ENCODE assay signal across 21 cellular contexts in genomic region chr9:123028136-123028535, GRCh38. TPM values are rescaled to one million over a fixed set of nuclear protein-coding genes. Genes with fewer than 3 reads are reported as not detected.
"Had no signal": no experiment of that assay in that cellular context is flagged by ENCODE, and none has a peak within 500 bp of the region (broad histone marks: within the 10 kb centered on the region; RNA-seq: fewer than 3 reads in every experiment).

No MANE protein-coding gene starts in this region.

- H3K79me2 ChIP-seq: parathyroid adenoma had no signal

- H3K9me3 Mint-ChIP-seq: dendritic cell treated with granulocyte-macrophage colony-stimulating factor and Interleukin-4, amounts not matched to agents 40 ng/mL and 50 ng/mL, for 4 days; effector memory CD8-positive, alpha-beta T cell; natural killer cell; neural progenitor cell; stimulated activated naive B cell treated with anti-CD40 and anti-IgM and Interleukin-4, amounts not matched to agents 10 μg/mL and 1 μg/mL and 100 μg/mL, for 72 hours; stimulated activated naive CD8-positive, alpha-beta T cell treated with anti-CD3 and anti-CD28 coated beads, Interleukin-15, Interleukin-2, amounts not matched to agents 100 ng/mL and 50 ng/mL, for 24 hours had no signal

- H2AFZ ChIP-seq: neural progenitor cell, parathyroid adenoma had no signal

- H3K4me3 ChIP-seq: colonic mucosa, left lung, neural progenitor cell, right lobe of liver, transverse colon, vagina had no signal

- H3K4me1 ChIP-seq: parathyroid adenoma, right lobe of liver, vagina had no signal

- H3K4me3 Mint-ChIP-seq: dendritic cell treated with granulocyte-macrophage colony-stimulating factor and Interleukin-4, amounts not matched to agents 40 ng/mL and 50 ng/mL, for 4 days; effector memory CD8-positive, alpha-beta T cell; natural killer cell; neural progenitor cell; stimulated activated naive B cell treated with anti-CD40 and anti-IgM and Interleukin-4, amounts not matched to agents 10 μg/mL and 1 μg/mL and 100 μg/mL, for 72 hours; stimulated activated naive CD8-positive, alpha-beta T cell treated with anti-CD3 and anti-CD28 coated beads, Interleukin-15, Interleukin-2, amounts not matched to agents 100 ng/mL and 50 ng/mL, for 24 hours had no signal

- H3K4me2 ChIP-seq: neural progenitor cell had no signal

- H3K27me3 Mint-ChIP-seq: dendritic cell treated with granulocyte-macrophage colony-stimulating factor and Interleukin-4, amounts not matched to agents 40 ng/mL and 50 ng/mL, for 4 days; effector memory CD8-positive, alpha-beta T cell; progenitor cell of endocrine pancreas; stimulated activated naive B cell treated with anti-CD40 and anti-IgM and Interleukin-4, amounts not matched to agents 10 μg/mL and 1 μg/mL and 100 μg/mL, for 72 hours; stimulated activated naive CD8-positive, alpha-beta T cell treated with anti-CD3 and anti-CD28 coated beads, Interleukin-15, Interleukin-2, amounts not matched to agents 100 ng/mL and 50 ng/mL, for 24 hours had no signal

- H3K9ac ChIP-seq: neural progenitor cell, parathyroid adenoma had no signal

- H3K36me3 ChIP-seq: colonic mucosa had no signal

- H3K27me3 ChIP-seq: colonic mucosa, left lung, neural progenitor cell, right lobe of liver, transverse colon, vagina had no signal

- DNase-seq: colonic mucosa; effector memory CD8-positive, alpha-beta T cell; kidney; left lung; mammary epithelial cell; mesendoderm; midbrain; natural killer cell; right lobe of liver; small intestine; stimulated activated CD4-positive, alpha-beta T cell treated with anti-CD3 and anti-CD28 coated beads, Interleukin-15, amount 100 ng/mL, for 24 hours; stimulated activated CD4-positive, alpha-beta T cell treated with anti-CD3 and anti-CD28 coated beads, Interleukin-2, amount 100 ng/mL, for 48 hours; stimulated activated naive B cell treated with anti-CD40 and anti-IgM and Interleukin-4, amounts not matched to agents 10 μg/mL and 1 μg/mL and 100 μg/mL, for 72 hours; transverse colon had no signal

- H3K27ac Mint-ChIP-seq: effector memory CD8-positive, alpha-beta T cell; natural killer cell; neural progenitor cell; progenitor cell of endocrine pancreas; stimulated activated naive B cell treated with anti-CD40 and anti-IgM and Interleukin-4, amounts not matched to agents 10 μg/mL and 1 μg/mL and 100 μg/mL, for 72 hours; stimulated activated naive CD8-positive, alpha-beta T cell treated with anti-CD3 and anti-CD28 coated beads, Interleukin-15, Interleukin-2, amounts not matched to agents 100 ng/mL and 50 ng/mL, for 24 hours had no signal

- ATAC-seq: effector memory CD8-positive, alpha-beta T cell; left lung; natural killer cell; right lobe of liver had no signal

- H3K9me3 ChIP-seq: colonic mucosa, left lung, right lobe of liver, transverse colon, vagina had no signal

RNA-seq across cellular contexts. Expression of gene GPR21, which starts 5.3 kb away (rescaled TPM):
- total RNA-seq: myocyte, vagina had no signal
